ENCODE assay signal across 9 cellular contexts in the genomic region with DNA sequence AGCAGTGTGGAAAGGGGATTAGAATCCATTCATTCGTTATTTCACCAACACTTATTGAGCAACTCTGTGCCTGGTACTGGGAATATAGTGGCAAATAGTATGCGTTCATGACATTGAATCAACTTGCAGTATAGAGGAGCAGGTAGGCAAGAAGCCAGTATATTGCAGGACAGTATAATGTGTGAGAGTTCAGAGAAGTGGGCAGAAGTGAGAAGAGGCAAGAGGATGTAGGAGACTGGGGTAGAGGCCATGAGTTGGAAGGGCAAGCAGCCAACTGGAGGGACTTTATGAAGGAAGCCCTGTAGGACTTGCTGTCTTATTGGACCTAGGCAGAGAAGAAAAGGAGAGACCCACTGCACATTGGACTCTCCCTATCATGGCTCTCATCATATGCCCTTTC. TPM values are rescaled to one million over a fixed set of nuclear protein-coding genes. Genes with fewer than 3 reads are reported as not detected.
"Had no signal": no experiment of that assay in that cellular context is flagged by ENCODE, and none has a peak within 500 bp of the region (broad histone marks: within the 10 kb centered on the region; RNA-seq: fewer than 3 reads in every experiment).

No MANE protein-coding gene starts in this region.

- H3K4me1 ChIP-seq: HAP-1 had no signal

- DNase-seq: GM23248, GOT3, H7, HFFc6, KBM-7 had no signal

- H3K9me3 ChIP-seq: HAP-1 had no signal

- H3K36me3 ChIP-seq: HAP-1 had no signal

- ATAC-seq: HCT116 had no signal

- H3K4me3 ChIP-seq: GM23248, HAP-1 had no signal

- H2AFZ ChIP-seq: GM23248 had no signal

- H3K27ac ChIP-seq: GM23248 had no signal

- H3K9ac ChIP-seq: GM23248 had no signal

RNA-seq across cellular contexts. Expression of a gene that starts 12.3 kb away (rescaled TPM):
- total RNA-seq: GM23248, H7 had no signal
- polyA plus RNA-seq: GM23248, IgD-negative memory B cell had no signal

RNA-seq across cellular contexts. Expression of a gene that starts 36.1 kb away (rescaled TPM):
- total RNA-seq: GM23248, H4, HFFc6 had no signal
- polyA plus RNA-seq: GM23248 had no signal
